In genomic region chr10:10745281-10745680, GRCh38 we compare ENCODE assay signal across 20 cellular contexts.
"Had no signal": no experiment of that assay in that cellular context is flagged by ENCODE, and none has a peak within 500 bp of the region (broad histone marks: within the 10 kb centered on the region; RNA-seq: fewer than 3 reads in every experiment).

No MANE protein-coding gene starts in this region.

- DNase-seq: KBM-7, MV-4-11, NCI-H1048, NCI-H1105, NCI-H1417, NCI-H1436 treated with DMSO at 0.1 percent for 48 hours, NCI-H1694, NCI-H1930, NCI-H2081, NCI-H2107, NCI-H2227 treated with DMSO at 0.1 percent for 48 hours, NCI-H524 treated with DMSO at 0.1 percent for 48 hours, NCI-H69, NCI-H774, PC-3, SHP77 had no signal

- H3K27ac ChIP-seq: HL-60, RWPE1 had no signal

- ATAC-seq: Panc1, PC-3, SK-N-SH treated with all-trans-retinoic acid at 6 μM for 48 hours had no signal
